ENCODE assay signal across 21 cellular contexts in genomic region chr3:137041251-137041650, GRCh38.
"Had no signal": no experiment of that assay in that cellular context is flagged by ENCODE, and none has a peak within 500 bp of the region (broad histone marks: within the 10 kb centered on the region; RNA-seq: fewer than 3 reads in every experiment).

No MANE protein-coding gene starts in this region.

- H3K27ac ChIP-seq: coronary artery, dorsolateral prefrontal cortex, epithelial cell of prostate, esophagus squamous epithelium, gastrocnemius medialis, heart right ventricle, left lung, lower lobe of right lung had no signal

- H3K9me3 ChIP-seq: esophagus squamous epithelium, gastrocnemius medialis, heart right ventricle, left lung, lower lobe of right lung had no signal

- H3K27me3 ChIP-seq: gastrocnemius medialis, left lung had no signal

- H3K36me3 ChIP-seq: gastrocnemius medialis, heart right ventricle, left lung, lower lobe of right lung had no signal

- DNase-seq: dermis blood vessel endothelial cell; dorsolateral prefrontal cortex; effector CD4-positive, alpha-beta T cell; effector memory CD4-positive, alpha-beta T cell; erythroblast; esophagus squamous epithelium; foreskin fibroblast; foreskin melanocyte; gastrocnemius medialis; glutamatergic neuron; head of caudate nucleus; heart right ventricle; hippocampal formation; left cardiac atrium; left lung; left ventricle myocardium superior; lower lobe of right lung; mesenchymal stem cell; midbrain had no signal

- H3K4me1 ChIP-seq: esophagus squamous epithelium, gastrocnemius medialis, heart right ventricle, left lung, lower lobe of right lung had no signal

- H3K4me3 ChIP-seq: coronary artery, dorsolateral prefrontal cortex, esophagus squamous epithelium, gastrocnemius medialis, heart right ventricle, left lung, lower lobe of right lung had no signal
